In genomic region chr17:30040719-30041518, GRCh38 we compare ENCODE assay signal across 7 cellular contexts.
DNase-seq lines count a peak whose midpoint lies in the region; ATAC-seq and TF ChIP-seq lines count a peak whose summit lies in the region.
"Not testable (repeated sequence)": the region's sequence is repeated elsewhere in the genome, so short reads cannot be mapped to it uniquely, and the experiment has no call there.

No MANE protein-coding gene starts in this region.

- H3K27ac ChIP-seq in HL-60 (replicated peaks): peak overlapping the region; percentile 15
- H3K27ac ChIP-seq in mammary epithelial cell (ENCODE audit: insufficient read depth, low read depth, low read length): not testable (repeated sequence)

- BruUV-seq in mammary epithelial cell (replicated peaks; lab: Mats Ljungman, UMichigan): not testable (repeated sequence)

- ATAC-seq in naive B cell (ENCODE audit: low read depth in 2 of 2): not testable (repeated sequence)

- H3K27ac Mint-ChIP-seq in naive B cell: peak overlapping the region in 2 of 6 donors; percentile 18 to 49

- peaks cover 0 to 10% (median 4%) of the 10 kb centered on the region in 7 donors for H3K9me3 Mint-ChIP-seq in naive B cell

- H3K9me3 ChIP-seq in mammary epithelial cell (replicated peaks; ENCODE audit: insufficient read depth, low read length): not testable (repeated sequence)

- H3K36me3 Mint-ChIP-seq in naive B cell: peaks cover 0 to 11% of the 10 kb centered on the region in 2 donors

- H3K36me3 ChIP-seq in mammary epithelial cell (ENCODE audit: insufficient read depth, low read length): not testable (repeated sequence)

- WGBS in mammary epithelial cell (ENCODE audit: low coverage, missing lambda C conversion rate): 83% methylated on average over 5 of the region's 5 CpGs

- H3K4me1 ChIP-seq in mammary epithelial cell (ENCODE audit: insufficient read depth, low read length): not testable (repeated sequence)

- intact Hi-C loops in mammary epithelial cell (cut with micrococcal nuclease): loop anchor here (5.0 kb wide), 1 partner anchor 51 kb away; no protein-coding TSS in a partner anchor

- not testable (repeated sequence) for H3K79me2 ChIP-seq in mammary epithelial cell (ENCODE audit: insufficient read depth, low read length)

- H4K20me1 ChIP-seq in mammary epithelial cell (ENCODE audit: insufficient read depth, low read length): not testable (repeated sequence)

- in situ Hi-C loops in mammary epithelial cell (cut with MboI; ENCODE audit: low sequenced_read_pairs in 2 of 2): not testable (repeated sequence)

- H3K27me3 ChIP-seq in HL-60 (ENCODE audit: insufficient read depth, poor library complexity, severe bottlenecking); mammary epithelial cell (ENCODE audit: insufficient read depth, low read length): not testable (repeated sequence)

- not testable (repeated sequence) for H3K4me2 ChIP-seq in mammary epithelial cell (ENCODE audit: insufficient read depth, low read depth, low read length)

- peaks cover 15 to 26% (median 15%) of the 10 kb centered on the region in 3 donors for H3K4me1 Mint-ChIP-seq in naive B cell

- H3K4me3 Mint-ChIP-seq in naive B cell: peak overlapping the region in 7 of 8 donors; percentile 11 to 73 (median 64)

- dilution Hi-C loops in mammary epithelial cell (cut with HindIII; ENCODE audit: low sequenced_read_pairs): not testable (repeated sequence)

- CTCF ChIA-PET in mammary epithelial cell (lab: Charles Lee; ENCODE audit: low non-redundant PET): not testable (repeated sequence)

- peak; percentile 15 for DNase-seq in DMS53 treated with DMSO at 0.1 percent for 48 hours (lab: John Stamatoyannopoulos, UW; ENCODE audit: unreplicated experiment)
- peak in 1 of 2 experiments; percentile 37 for DNase-seq in HL-60 (ENCODE audit: low read depth in 1 of 2, low spot score in 1 of 2)
- peak; percentile 16 for DNase-seq in NCI-H1105 treated with DMSO at 0.1 percent for 48 hours (lab: John Stamatoyannopoulos, UW)
- DNase-seq in SKM-1 treated with dmso at 0.1 percent for 144 hours (lab: John Stamatoyannopoulos, UW; ENCODE audit: unreplicated experiment): peak; percentile 83
- DNase-seq in mammary epithelial cell: peak; percentile 67
- DNase-seq in fibroblast of the aortic adventitia (ENCODE audit: low read depth): peak; percentile 43
- not testable (repeated sequence) for DNase-seq in naive B cell

- not testable (repeated sequence) for H3K9ac ChIP-seq in mammary epithelial cell (ENCODE audit: insufficient read depth, low read length)

- not testable (repeated sequence) for TF ChIP-seq CTCF in HL-60 (IDR thresholded peaks at IDR 0.05; ENCODE audit: insufficient read depth, low read length); mammary epithelial cell (conservative IDR thresholded peaks at IDR 0.05 in 1 of 2, IDR thresholded peaks at IDR 0.05 in 1 of 2; ENCODE audit: extremely low read depth in 1 of 2, insufficient read depth in 1 of 2, low read depth in 1 of 2, low read length in 2 of 2); fibroblast of the aortic adventitia (IDR thresholded peaks at IDR 0.05; ENCODE audit: insufficient read depth, low read length)

- peak overlapping the region; percentile 65 for H2AFZ ChIP-seq in mammary epithelial cell (ENCODE audit: low read depth, low read length)

- H3K4me3 ChIP-seq in HL-60 (replicated peaks; ENCODE audit: insufficient read depth, low read length); mammary epithelial cell (replicated peaks in 1 of 3; ENCODE audit: insufficient read depth in 1 of 3, low read depth in 2 of 3, low read length in 3 of 3); fibroblast of the aortic adventitia (ENCODE audit: low read depth, low read length): not testable (repeated sequence)

- not testable (repeated sequence) for H3K27me3 Mint-ChIP-seq in naive B cell
